ENCODE assay signal across 13 cellular contexts in genomic region chr13:85725433-85725832, GRCh38.
"Had no signal": no experiment of that assay in that cellular context is flagged by ENCODE, and none has a peak within 500 bp of the region (broad histone marks: within the 10 kb centered on the region; RNA-seq: fewer than 3 reads in every experiment).

No MANE protein-coding gene starts in this region.

- H3K9me3 ChIP-seq: prostate gland had no signal

- DNase-seq: activated CD4-positive, alpha-beta T cell treated with anti-CD3 and anti-CD28 coated beads for 48 hours; activated naive CD4-positive, alpha-beta T cell treated with anti-CD3 and anti-CD28 coated beads, Interleukin-2, amount 10 ng/mL, durations not matched to agents 7 days and 5 days; effector memory CD4-positive, alpha-beta T cell; mesendoderm; occipital lobe; stimulated activated naive CD4-positive, alpha-beta T cell; substantia nigra; trophoblast cell had no signal

- ATAC-seq: gastroesophageal sphincter, sciatic nerve, WTC11 had no signal

- H3K36me3 ChIP-seq: gastroesophageal sphincter, prostate gland had no signal

- H3K4me3 ChIP-seq: gastroesophageal sphincter, prostate gland had no signal

- FAIRE-seq: keratinocyte had no signal

- H3K27ac ChIP-seq: gastroesophageal sphincter, prostate gland had no signal

- H3K27me3 ChIP-seq: gastroesophageal sphincter had no signal

- H3K4me1 ChIP-seq: gastroesophageal sphincter, prostate gland had no signal
